In the genomic region with DNA sequence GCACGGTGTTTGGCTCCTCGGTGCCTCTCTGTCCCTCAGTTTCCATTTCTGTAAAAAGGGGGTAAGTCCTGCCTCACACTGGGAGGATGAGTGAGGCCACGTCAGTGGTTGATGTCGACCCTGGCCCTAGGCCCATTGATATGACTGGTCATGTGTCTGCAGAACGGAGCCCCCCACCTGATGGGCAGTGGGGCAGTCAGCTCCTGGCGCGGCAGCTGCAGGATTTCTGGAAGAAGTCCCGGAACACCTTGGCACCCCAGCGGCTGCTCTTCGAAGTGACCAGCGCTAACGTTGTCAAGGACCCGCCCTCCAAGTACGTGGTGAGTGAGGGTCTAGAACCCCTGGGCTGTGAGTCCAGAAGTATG, we compare ENCODE assay signal across 8 cellular contexts. TPM values are rescaled to one million over a fixed set of nuclear protein-coding genes. Genes with fewer than 3 reads are reported as not detected.
DNase-seq lines count a peak whose midpoint lies in the region; ATAC-seq and TF ChIP-seq lines count a peak whose summit lies in the region.

No MANE protein-coding gene starts in this region.

- H3K9me3 Mint-ChIP-seq in CD4-positive, alpha-beta T cell, result no peaks in the 10 kb centered on the region
- H3K9me3 Mint-ChIP-seq in osteocyte (ENCODE audit: unreplicated experiment), result no peaks in the 10 kb centered on the region

- peak overlapping the region; percentile 67; the same call in 1 of the 2 replicates for H3K4me3 ChIP-seq in WERI-Rb-1 (ENCODE audit: low read depth, low read length)
- H3K4me3 ChIP-seq in fibroblast of mammary gland (ENCODE audit: control insufficient read depth, low read depth, low read length), result peak overlapping the region; percentile 78

- H3K27ac Mint-ChIP-seq in CD4-positive, alpha-beta T cell, result peak overlapping the region; percentile 7
- peak overlapping the region; percentile 68 for H3K27ac Mint-ChIP-seq in osteocyte (ENCODE audit: unreplicated experiment)

- TF ChIP-seq CTCF in CD4-positive, alpha-beta T cell (IDR thresholded peaks at IDR 0.05), result no peak
- TF ChIP-seq CTCF in WERI-Rb-1 (IDR thresholded peaks at IDR 0.05; ENCODE audit: low read depth, low read length), result no peak
- TF ChIP-seq CTCF in fibroblast of mammary gland (conservative IDR thresholded peaks at IDR 0.05; ENCODE audit: control insufficient read depth, insufficient read depth, low read depth, low read length), result no peak
- no peak for TF ChIP-seq CTCF in osteocyte (IDR thresholded peaks at IDR 0.05)

- no peak for DNase-seq in CD4-positive, alpha-beta T cell
- DNase-seq in WERI-Rb-1, result no peak
- no peak for DNase-seq in fibroblast of mammary gland (ENCODE audit: low read depth)
- DNase-seq in osteocyte (ENCODE audit: extremely low spot score, unreplicated experiment), result no peak
- DNase-seq in hypothalamus (lab: John Stamatoyannopoulos, UW), result no peak
- no peak for DNase-seq in activated gamma-delta T cell (lab: John Stamatoyannopoulos, UW)
- no peak for DNase-seq in occipital lobe (lab: John Stamatoyannopoulos, UW)

- H3K4me1 Mint-ChIP-seq in CD4-positive, alpha-beta T cell (ENCODE audit: low read depth), result peaks cover 16% of the 10 kb centered on the region
- peaks cover 39% of the 10 kb centered on the region for H3K4me1 Mint-ChIP-seq in osteocyte (ENCODE audit: unreplicated experiment)

- intact Hi-C loops in CD4-positive, alpha-beta T cell (cut with DNase I, micrococcal nuclease), result no loop called here

- CTCF ChIA-PET in CD4-positive, alpha-beta T cell (lab: Charles Lee), result interaction anchor here (1.5 kb wide), 1 partner anchor 135 kb away, joined by 4 read pairs; no protein-coding TSS in a partner anchor

- H3K27ac ChIP-seq in CD4-positive, alpha-beta T cell (ENCODE audit: low read depth, low read length), result no peak overlapping the region
- no peak overlapping the region for H3K27ac ChIP-seq in WERI-Rb-1

- H3K9me3 ChIP-seq in CD4-positive, alpha-beta T cell (ENCODE audit: control insufficient read depth, low read length), result no peaks in the 10 kb centered on the region
- H3K9me3 ChIP-seq in WERI-Rb-1 (ENCODE audit: severe bottlenecking), result no peaks in the 10 kb centered on the region

- H3K36me3 ChIP-seq in WERI-Rb-1, result peaks cover 8% of the 10 kb centered on the region; the same call in 1 of the 2 replicates

- POLR2A ChIA-PET in CD4-positive, alpha-beta T cell (lab: Charles Lee), result interaction anchor here (0.8 to 2.4 kb wide), 3 partner anchors 22 to 101 kb away, joined by 4 to 11 read pairs (median 8); partner anchors contain the start of genes ACOT8 and ZSWIM3

- no peaks in the 10 kb centered on the region for H3K27me3 ChIP-seq in CD4-positive, alpha-beta T cell (ENCODE audit: control insufficient read depth, insufficient read depth, low read length)
- no peaks in the 10 kb centered on the region for H3K27me3 ChIP-seq in WERI-Rb-1 (ENCODE audit: insufficient read depth, low read depth, severe bottlenecking)

- H3K4me3 Mint-ChIP-seq in CD4-positive, alpha-beta T cell, result peak overlapping the region; percentile 67
- peak overlapping the region; percentile 85 for H3K4me3 Mint-ChIP-seq in osteocyte (ENCODE audit: unreplicated experiment)

- no peaks in the 10 kb centered on the region for H3K27me3 Mint-ChIP-seq in CD4-positive, alpha-beta T cell
- no peaks in the 10 kb centered on the region for H3K27me3 Mint-ChIP-seq in osteocyte (ENCODE audit: unreplicated experiment)

- no peaks in the 10 kb centered on the region for H3K36me3 Mint-ChIP-seq in CD4-positive, alpha-beta T cell (ENCODE audit: low read depth)
- H3K36me3 Mint-ChIP-seq in osteocyte (ENCODE audit: unreplicated experiment), result peaks cover 2% of the 10 kb centered on the region

- ATAC-seq in CD4-positive, alpha-beta T cell (ENCODE audit: poor library complexity), result no peak
- ATAC-seq in GM18873 (IDR thresholded peaks at IDR 0.05; ENCODE audit: low FRiP score, unreplicated experiment), result no peak

RNA-seq across cellular contexts. Expression of gene SNX21, which starts 1.2 kb away (rescaled TPM):
- total RNA-seq in CD4-positive, alpha-beta T cell, result under 1 TPM; 0.36 to 0.89 TPM
- 24.4 and 25.6 TPM in 2 replicates for total RNA-seq in osteocyte
- total RNA-seq in occipital lobe, result 22.8 TPM

RNA-seq across cellular contexts. Expression of gene TNNC2, which starts 7.7 kb away (rescaled TPM):
- total RNA-seq in CD4-positive, alpha-beta T cell, result 1 to 10 TPM; 1.2 to 1.5 TPM
- 1.2 TPM in 1 of 2 replicates, not detected in the other for total RNA-seq in osteocyte
- 1.2 TPM for total RNA-seq in occipital lobe

RNA-seq across cellular contexts. Expression of gene UBE2C, which starts 22.3 kb away (rescaled TPM):
- under 1 TPM; 0.52 to 0.64 TPM for total RNA-seq in CD4-positive, alpha-beta T cell
- total RNA-seq in osteocyte, result 21.3 and 21.9 TPM in 2 replicates
- total RNA-seq in occipital lobe, result 6.9 TPM

RNA-seq across cellular contexts. Expression of gene ACOT8, which starts 22.4 kb away (rescaled TPM):
- total RNA-seq in CD4-positive, alpha-beta T cell, result 10 to 100 TPM; 19.1 to 19.9 TPM
- total RNA-seq in osteocyte (23.6 and 23.9 TPM in 2 replicates), occipital lobe (21.5 TPM)

RNA-seq across cellular contexts. Expression of gene ZSWIM3, which starts 22.6 kb away (rescaled TPM):
- under 1 TPM; 0.36 to 0.44 TPM for total RNA-seq in CD4-positive, alpha-beta T cell
- total RNA-seq in osteocyte, result 3.9 and 4.4 TPM in 2 replicates
- total RNA-seq in occipital lobe, result 13.9 TPM

Comparison
In these comparisons a context has a peak if more than half of its experiments do, and no peak if none do; other contexts are left out.
1. RNA of gene SNX21, which starts 1.2 kb away (total RNA-seq): 24.4 to 25.6 TPM in osteocyte and 22.8 TPM in occipital lobe (single experiment); 0.36 to 0.89 TPM in CD4-positive, alpha-beta T cell; every median in the first group is over 10 times any median in the second.